In genomic region chr3:37995652-37996641, GRCh38 we compare ENCODE assay signal across 11 cellular contexts. TPM values are rescaled to one million over a fixed set of nuclear protein-coding genes. Genes with fewer than 3 reads are reported as not detected.
DNase-seq lines count a peak whose midpoint lies in the region; ATAC-seq and TF ChIP-seq lines count a peak whose summit lies in the region.
"Had no signal": no experiment of that assay in that cellular context is flagged by ENCODE, and none has a peak within 500 bp of the region (broad histone marks: within the 10 kb centered on the region; RNA-seq: fewer than 3 reads in every experiment).

No MANE protein-coding gene starts in this region.

- no peaks in the 10 kb centered on the region for H3K36me3 ChIP-seq in transverse colon
- H3K36me3 ChIP-seq: BE2C, uterus had no signal

- H3K4me1 ChIP-seq in transverse colon = peaks cover 23 to 53% (median 49%) of the 10 kb centered on the region in 4 donors
- H3K4me1 ChIP-seq: BE2C, parathyroid adenoma had no signal

- TF ChIP-seq POLR2A in transverse colon (IDR thresholded peaks at IDR 0.05) (no peak), GM18505 (IDR thresholded peaks at IDR 0.05; ENCODE audit: borderline replicate concordance, extremely low read depth, insufficient read depth, insufficient read length) (no peak)

- H3K9me3 ChIP-seq in transverse colon = no peaks in the 10 kb centered on the region
- H3K9me3 ChIP-seq: BE2C, uterus had no signal

- peak overlapping the region; percentile 78 to 89 for H3K27ac Mint-ChIP-seq in effector memory CD8-positive, alpha-beta T cell

- peaks cover 19% of the 10 kb centered on the region for H3K36me3 Mint-ChIP-seq in effector memory CD8-positive, alpha-beta T cell (ENCODE audit: insufficient read depth)

- 84 to 85% methylated on average over 4 to 10 of the region's 10 CpGs for WGBS in transverse colon (ENCODE audit: low coverage in 1 of 2), 2 donors

- no peak overlapping the region for H3K4me3 ChIP-seq in transverse colon
- H3K4me3 ChIP-seq: uterus had no signal

- intact Hi-C loops in cardiac septum (cut with DNase I) = no loop called here
- intact Hi-C loops in left ventricle myocardium superior (cut with micrococcal nuclease) = no loop called here
- intact Hi-C loops in transverse colon (cut with DNase I; ENCODE audit: low total_unique reads) = no loop called here

- H3K27me3 ChIP-seq in transverse colon = no peaks in the 10 kb centered on the region
- H3K27me3 ChIP-seq: BE2C, uterus had no signal

- ATAC-seq in left ventricle myocardium superior = no peak
- no peak for ATAC-seq in effector memory CD8-positive, alpha-beta T cell (replicated peaks)
- ATAC-seq in GM18505 (IDR thresholded peaks at IDR 0.05; ENCODE audit: unreplicated experiment) = no peak

- peak overlapping the region; percentile 94 to 96 for H3K4me3 Mint-ChIP-seq in effector memory CD8-positive, alpha-beta T cell

- H3K9me3 Mint-ChIP-seq in effector memory CD8-positive, alpha-beta T cell = no peaks in the 10 kb centered on the region

- in situ Hi-C loops in transverse colon (cut with MboI; ENCODE audit: low pct_ligation_motif_present in 1 of 4, low pct_unique_long_range_greater_than_20kb in 1 of 4, low sequenced_read_pairs in 3 of 4) = no loop called here

- DNase-seq in cardiac septum (ENCODE audit: low spot score) = peak; percentile 63
- no peak for DNase-seq in left ventricle myocardium superior
- DNase-seq in effector memory CD8-positive, alpha-beta T cell = no peak
- no peak for DNase-seq in transverse colon
- DNase-seq in globus pallidus (ENCODE audit: low spot score) = no peak
- no peak for DNase-seq in RPMI8226

- no peaks in the 10 kb centered on the region for H3K27me3 Mint-ChIP-seq in effector memory CD8-positive, alpha-beta T cell

- no peak for TF ChIP-seq EP300 in transverse colon (IDR thresholded peaks at IDR 0.05; ENCODE audit: low read depth)

- peaks cover 53 to 56% of the 10 kb centered on the region in 2 donors for H3K4me1 Mint-ChIP-seq in effector memory CD8-positive, alpha-beta T cell (ENCODE audit: low read depth in 2 of 2)

- H3K27ac ChIP-seq in VCaP = 0 out of 2 replicates have a peak overlapping the region, but pooled peaks have one; percentile 9
- H3K27ac ChIP-seq in transverse colon = peak overlapping the region in 3 of 4 donors; percentile 7 to 81 (median 28)
- H3K27ac ChIP-seq: parathyroid adenoma, uterus had no signal

- TF ChIP-seq CTCF in VCaP (conservative IDR thresholded peaks at IDR 0.05) (no peak), transverse colon (IDR thresholded peaks at IDR 0.05) (no peak)

RNA-seq across cellular contexts. Expression of gene VILL, which starts 5.4 kb away (rescaled TPM):
- total RNA-seq in cardiac septum (2.6 TPM), left ventricle myocardium superior (2.7 TPM), transverse colon (100 to 1,000 TPM; 112 to 214 (median 172) TPM)

RNA-seq across cellular contexts. Expression of gene PLCD1, which starts 33.5 kb away (rescaled TPM):
- total RNA-seq in cardiac septum (10.1 TPM), left ventricle myocardium superior (6.9 TPM), transverse colon (100 to 1,000 TPM in 2 of 4 donors, 10 to 100 TPM in 2; 21.1 to 126 (median 91.4) TPM)

RNA-seq across cellular contexts. Expression of gene DLEC1, which starts 43.1 kb away (rescaled TPM):
- total RNA-seq in cardiac septum = 0.22 TPM
- 1.1 TPM for total RNA-seq in left ventricle myocardium superior
- total RNA-seq in transverse colon = 1 to 10 TPM in 2 of 4 donors, under 1 TPM in 2; 0.20 to 4.1 (median 1.4) TPM

Comparison
In these comparisons a context has a peak if more than half of its experiments do, and no peak if none do; other contexts are left out.
1. RNA of gene VILL, which starts 5.4 kb away (total RNA-seq): 112 to 214 TPM in transverse colon; 2.7 TPM in left ventricle myocardium superior (single experiment) and 2.6 TPM in cardiac septum (single experiment); every median in the first group is over 10 times any median in the second.